In the genomic region with DNA sequence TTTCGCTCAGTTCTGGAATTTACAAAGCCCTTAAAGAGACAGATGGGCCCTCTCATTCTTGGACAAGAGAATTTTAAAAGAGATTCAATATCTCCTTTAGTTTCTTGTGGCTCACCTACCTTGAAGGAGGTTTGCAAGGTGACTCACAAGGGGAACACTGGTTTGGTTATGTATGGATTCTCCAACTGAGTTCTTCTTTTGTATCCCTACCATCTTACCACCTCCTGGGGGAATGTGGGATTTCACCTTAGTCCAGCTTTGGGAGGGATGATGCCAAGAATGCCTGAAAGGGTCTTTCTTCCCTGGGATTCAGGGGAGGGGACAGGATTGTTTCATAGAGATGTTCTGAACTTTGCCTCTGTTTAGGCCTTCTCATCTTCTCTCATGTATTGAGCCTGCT, we compare ENCODE assay signal across 14 cellular contexts. TPM values are rescaled to one million over a fixed set of nuclear protein-coding genes. Genes with fewer than 3 reads are reported as not detected.
DNase-seq lines count a peak whose midpoint lies in the region; ATAC-seq and TF ChIP-seq lines count a peak whose summit lies in the region.
"Had no signal": no experiment of that assay in that cellular context is flagged by ENCODE, and none has a peak within 500 bp of the region (broad histone marks: within the 10 kb centered on the region; RNA-seq: fewer than 3 reads in every experiment).

No MANE protein-coding gene starts in this region.

- H3K4me3 ChIP-seq in mammary epithelial cell (replicated peaks in 1 of 3; ENCODE audit: insufficient read depth in 1 of 3, low read depth in 2 of 3, low read length in 3 of 3) (no peak overlapping the region), RWPE2 (ENCODE audit: severe bottlenecking) (no peak overlapping the region), heart left ventricle (no peak overlapping the region), left lung (no peak overlapping the region)
- H3K4me3 ChIP-seq: GM12878 had no signal

- no peaks in the 10 kb centered on the region for H3K9me3 Mint-ChIP-seq in MCF 10A (ENCODE audit: unreplicated experiment)

- intact Hi-C loops in mammary epithelial cell (cut with micrococcal nuclease) (loop anchor here (5.0 kb wide), 2 partner anchors 241 to 309 kb away; no protein-coding TSS in a partner anchor), MCF 10A (cut with micrococcal nuclease) (no loop called here), heart left ventricle (cut with DNase I) (loop anchor here in 6 of 10 donors (5.0 kb wide), 3 partner anchors 41 to 141 kb away; no protein-coding TSS in a partner anchor), left lung (cut with DNase I) (no loop called here)

- H3K27ac ChIP-seq in mammary epithelial cell (ENCODE audit: insufficient read depth, low read depth, low read length) (peak overlapping the region; percentile 62), RWPE2 (ENCODE audit: poor library complexity, severe bottlenecking) (peak overlapping the region; percentile 43), foreskin keratinocyte (peak overlapping the region; percentile 85), heart left ventricle (no peak overlapping the region), left lung (no peak overlapping the region)

- peak overlapping the region; percentile 2 for H2AFZ ChIP-seq in mammary epithelial cell (ENCODE audit: low read depth, low read length)

- H3K9me3 ChIP-seq in mammary epithelial cell (replicated peaks; ENCODE audit: insufficient read depth, low read length) (no peaks in the 10 kb centered on the region), RWPE2 (ENCODE audit: severe bottlenecking) (no peaks in the 10 kb centered on the region), heart left ventricle (no peaks in the 10 kb centered on the region), left lung (no peaks in the 10 kb centered on the region)

- no peaks in the 10 kb centered on the region for H4K20me1 ChIP-seq in mammary epithelial cell (ENCODE audit: insufficient read depth, low read length)

- peak; percentile 15; the same call in 1 of the 3 replicates for ATAC-seq in RWPE2 (ENCODE audit: low read depth)
- peak; percentile 60 for ATAC-seq in foreskin keratinocyte
- ATAC-seq in heart left ventricle = no peak
- ATAC-seq in left lung = no peak
- ATAC-seq: GM12878 had no signal

- dilution Hi-C loops in mammary epithelial cell (cut with HindIII; ENCODE audit: low sequenced_read_pairs) = no loop called here

- H3K4me3 Mint-ChIP-seq in MCF 10A (ENCODE audit: unreplicated experiment) = no peak overlapping the region

- no peaks in the 10 kb centered on the region for H3K36me3 ChIP-seq in mammary epithelial cell (ENCODE audit: insufficient read depth, low read length)
- H3K36me3 ChIP-seq in RWPE2 (ENCODE audit: low read depth) = peaks cover 5% of the 10 kb centered on the region
- H3K36me3 ChIP-seq in heart left ventricle = no peaks in the 10 kb centered on the region
- no peaks in the 10 kb centered on the region for H3K36me3 ChIP-seq in left lung

- H3K27me3 ChIP-seq in mammary epithelial cell (ENCODE audit: insufficient read depth, low read length) (no peaks in the 10 kb centered on the region), RWPE2 (ENCODE audit: insufficient read depth, poor library complexity, severe bottlenecking) (no peaks in the 10 kb centered on the region), foreskin keratinocyte (no peaks in the 10 kb centered on the region), heart left ventricle (peaks cover 0 to 61% (median 14%) of the 10 kb centered on the region in 9 donors), left lung (peaks cover 33 to 81% of the 10 kb centered on the region in 2 donors)

- no peaks in the 10 kb centered on the region for H3K27me3 Mint-ChIP-seq in MCF 10A (ENCODE audit: insufficient read depth, unreplicated experiment)

- TF ChIP-seq CTCF in mammary epithelial cell (conservative IDR thresholded peaks at IDR 0.05 in 1 of 2, IDR thresholded peaks at IDR 0.05 in 1 of 2; ENCODE audit: extremely low read depth in 1 of 2, insufficient read depth in 1 of 2, low read depth in 1 of 2, low read length in 2 of 2) (no peak), MCF 10A (IDR thresholded peaks at IDR 0.05; ENCODE audit: unreplicated experiment) (no peak), RWPE2 (IDR thresholded peaks at IDR 0.05; ENCODE audit: poor library complexity, severe bottlenecking) (no peak), foreskin keratinocyte (conservative IDR thresholded peaks at IDR 0.05) (no peak), heart left ventricle (IDR thresholded peaks at IDR 0.05) (no peak), left lung (IDR thresholded peaks at IDR 0.05) (no peak)

- H3K4me1 ChIP-seq in mammary epithelial cell (ENCODE audit: insufficient read depth, low read length) = peaks cover 34% of the 10 kb centered on the region
- peaks cover 29% of the 10 kb centered on the region for H3K4me1 ChIP-seq in RWPE2 (ENCODE audit: insufficient read depth, poor library complexity, severe bottlenecking)
- peaks cover 15% of the 10 kb centered on the region for H3K4me1 ChIP-seq in foreskin keratinocyte
- H3K4me1 ChIP-seq in heart left ventricle = peaks cover 0 to 23% (median 14%) of the 10 kb centered on the region in 12 donors
- peaks cover 0 to 32% of the 10 kb centered on the region in 2 donors for H3K4me1 ChIP-seq in left lung

- peaks cover 26% of the 10 kb centered on the region for H3K79me2 ChIP-seq in mammary epithelial cell (ENCODE audit: insufficient read depth, low read length)

- no peak overlapping the region for H3K9ac ChIP-seq in mammary epithelial cell (ENCODE audit: insufficient read depth, low read length)

- no peaks in the 10 kb centered on the region for H3K36me3 Mint-ChIP-seq in MCF 10A (ENCODE audit: insufficient read depth, unreplicated experiment)

- in situ Hi-C loops in mammary epithelial cell (cut with MboI; ENCODE audit: low sequenced_read_pairs in 2 of 2) = no loop called here

- H3K4me1 Mint-ChIP-seq in MCF 10A (ENCODE audit: insufficient read depth, unreplicated experiment) = peaks cover 31% of the 10 kb centered on the region

- TF ChIP-seq POLR2A in heart left ventricle (IDR thresholded peaks at IDR 0.05) = no peak

- DNase-seq in mammary epithelial cell (peak; percentile 74), MCF 10A (ENCODE audit: unreplicated experiment) (no peak), RWPE2 (ENCODE audit: low spot score) (no peak), foreskin keratinocyte (peak; percentile 58 to 68), NCI-H524 (lab: John Stamatoyannopoulos, UW) (no peak), heart left ventricle (no peak), left lung (no peak)
- DNase-seq: AML-193, KG1, NCI-H1092, NCI-H2107, NCI-H345, SHP77 treated with DMSO at 0.1 percent for 48 hours had no signal

- POLR2A ChIA-PET in MCF 10A (lab: Yijun Ruan, JAX) = no interaction called here

- no peak overlapping the region for H3K27ac Mint-ChIP-seq in MCF 10A (ENCODE audit: low read depth, unreplicated experiment)

- CTCF ChIA-PET in mammary epithelial cell (lab: Charles Lee; ENCODE audit: low non-redundant PET) = no interaction called here
- CTCF ChIA-PET in MCF 10A (lab: Yijun Ruan, JAX) = interaction anchor here (0.5 kb wide), 1 partner anchor 113 kb away, joined by 4 read pairs; no protein-coding TSS in a partner anchor

- BruUV-seq in mammary epithelial cell (replicated peaks; lab: Mats Ljungman, UMichigan) (no TSS peak), MCF 10A (replicated peaks; lab: Mats Ljungman, UMichigan) (no TSS peak)

- H3K4me2 ChIP-seq in mammary epithelial cell (ENCODE audit: insufficient read depth, low read depth, low read length) = peak overlapping the region; percentile 91

- WGBS in mammary epithelial cell (ENCODE audit: low coverage, missing lambda C conversion rate) = 83% methylated on average over 1 of the region's 1 CpG
- 90 to 100% (median 93%) methylated on average over 1 of the region's 1 CpG for WGBS in heart left ventricle, 4 donors

RNA-seq across cellular contexts. Expression of a gene that starts 3.7 kb away (rescaled TPM):
- total RNA-seq in mammary epithelial cell (10 to 100 TPM in 1 of 2 donors, 1 to 10 TPM in 1; 6.3 to 19.3 TPM), MCF 10A (2022) (0.66 and 0.91 TPM in 2 replicates), foreskin keratinocyte (4.4 and 6.7 TPM in 2 replicates), heart left ventricle (1 to 10 TPM in 1 of 9 donors, under 1 TPM in 3, not detected in 5; 0.06 to 1.0 (median 0.66) TPM), left lung (1 to 10 TPM in 1 of 2 donors, under 1 TPM in 1; 0.52 to 3.7 TPM)
- polyA plus RNA-seq in mammary epithelial cell (5.4 TPM), foreskin keratinocyte (1.4 and 1.9 TPM in 2 replicates), heart left ventricle (under 1 TPM in 1 of 2 donors, not detected in 1; 0.40 TPM)
- 0.72 TPM for polyA minus RNA-seq in mammary epithelial cell

RNA-seq across cellular contexts. Expression of a gene that starts 48.4 kb away (rescaled TPM):
- 100 to 1,000 TPM in 1 of 2 donors, 10 to 100 TPM in 1; 68.0 to 122 TPM for total RNA-seq in mammary epithelial cell
- polyA plus RNA-seq in mammary epithelial cell = 114 TPM
- 48.4 TPM for polyA minus RNA-seq in mammary epithelial cell
- 44.3 and 59.3 TPM in 2 replicates for total RNA-seq in MCF 10A (2022)
- total RNA-seq in foreskin keratinocyte = 101 and 145 TPM in 2 replicates
- polyA plus RNA-seq in foreskin keratinocyte = 160 and 242 TPM in 2 replicates
- 100 to 1,000 TPM in 1 of 9 donors, 10 to 100 TPM in 8; 44.8 to 102 (median 61.4) TPM for total RNA-seq in heart left ventricle
- polyA plus RNA-seq in heart left ventricle = 10 to 100 TPM; 68.9 to 71.3 TPM
- total RNA-seq in left lung = 10 to 100 TPM; 37.9 to 59.3 TPM

Comparison
In these comparisons a context has a peak if more than half of its experiments do, and no peak if none do; other contexts are left out.
1. DNase-seq: peak in mammary epithelial cell (single experiment) and foreskin keratinocyte (2 of 2); none in MCF 10A (single experiment), RWPE2 (single experiment), NCI-H524 (0 of 2), heart left ventricle (0 of 5) and left lung (0 of 2).
2. intact Hi-C loops: an anchor here in mammary epithelial cell (5.0 kb wide) and heart left ventricle (5.0 kb wide); none called in MCF 10A and left lung.
3. H3K27ac ChIP-seq: peak in mammary epithelial cell (single experiment), RWPE2 (single experiment) and foreskin keratinocyte (single experiment); none in heart left ventricle (0 of 12) and left lung (0 of 2).
4. ATAC-seq: peak in RWPE2 (single experiment) and foreskin keratinocyte (single experiment); none in heart left ventricle (0 of 4) and left lung (single experiment).